Comparison of ENCODE assay signal across 15 cellular contexts in genomic region chr9:97905228-97905627, GRCh38. TPM values are rescaled to one million over a fixed set of nuclear protein-coding genes. Genes with fewer than 3 reads are reported as not detected.
A peak's percentile ranks its signal among the peaks of the same experiment; 100 is the strongest.
DNase-seq lines count a peak whose midpoint lies in the region; ATAC-seq and TF ChIP-seq lines count a peak whose summit lies in the region.
"Had no signal": no experiment of that assay in that cellular context is flagged by ENCODE, and none has a peak within 500 bp of the region (broad histone marks: within the 10 kb centered on the region; RNA-seq: fewer than 3 reads in every experiment).

No MANE protein-coding gene starts in this region.

- peak; percentile 52 for ATAC-seq in activated CD8-positive, alpha-beta T cell treated with anti-CD3 and anti-CD28 coated beads for 36 hours
- ATAC-seq in effector memory CD8-positive, alpha-beta T cell (replicated peaks): peak; percentile 79

- 89 to 98% methylated on average over 2 of the region's 2 CpGs for WGBS in thyroid gland, 2 donors

- no peaks in the 10 kb centered on the region for H3K9me3 Mint-ChIP-seq in activated CD8-positive, alpha-beta T cell treated with anti-CD3 and anti-CD28 coated beads for 36 hours
- no peaks in the 10 kb centered on the region for H3K9me3 Mint-ChIP-seq in effector memory CD8-positive, alpha-beta T cell
- no peaks in the 10 kb centered on the region for H3K9me3 Mint-ChIP-seq in Caco-2 (ENCODE audit: unreplicated experiment)

- H3K27ac Mint-ChIP-seq in activated CD8-positive, alpha-beta T cell treated with anti-CD3 and anti-CD28 coated beads for 36 hours: peak overlapping the region; percentile 89
- H3K27ac Mint-ChIP-seq in effector memory CD8-positive, alpha-beta T cell: peak overlapping the region; percentile 61 to 93
- no peak overlapping the region for H3K27ac Mint-ChIP-seq in Caco-2 (ENCODE audit: unreplicated experiment)

- peak; percentile 54 for DNase-seq in activated gamma-delta T cell treated with Interleukin-2 at 50 U/mL for 16 hours
- no peak for DNase-seq in activated gamma-delta T cell (lab: John Stamatoyannopoulos, UW)
- peak; percentile 49 for DNase-seq in activated CD8-positive, alpha-beta T cell treated with anti-CD3 and anti-CD28 coated beads for 36 hours
- DNase-seq in effector memory CD8-positive, alpha-beta T cell: peak; percentile 39 to 43 (median 42)
- no peak for DNase-seq in thyroid gland
- no peak for DNase-seq in AG20443 (ENCODE audit: low spot score)
- DNase-seq in Caco-2: no peak
- no peak for DNase-seq in WERI-Rb-1
- DNase-seq: effector CD8-positive, alpha-beta T cell; EL; foreskin melanocyte; KG1; NCI-H2081 treated with DMSO at 0.1 percent for 48 hours had no signal

- TF ChIP-seq CTCF in activated CD8-positive, alpha-beta T cell treated with anti-CD3 and anti-CD28 coated beads for 36 hours (IDR thresholded peaks at IDR 0.05): no peak
- TF ChIP-seq CTCF in thyroid gland (IDR thresholded peaks at IDR 0.05) (no peak), Caco-2 (IDR thresholded peaks at IDR 0.05; ENCODE audit: insufficient read depth in 1 of 2, low read depth in 1 of 2, low read length in 1 of 2, severe bottlenecking in 1 of 2, unreplicated experiment in 1 of 2) (no peak), WERI-Rb-1 (IDR thresholded peaks at IDR 0.05; ENCODE audit: low read depth, low read length) (no peak)

- H3K4me1 Mint-ChIP-seq in activated CD8-positive, alpha-beta T cell treated with anti-CD3 and anti-CD28 coated beads for 36 hours (ENCODE audit: low read depth): peaks cover 77% of the 10 kb centered on the region
- peaks cover 40 to 62% of the 10 kb centered on the region in 2 donors for H3K4me1 Mint-ChIP-seq in effector memory CD8-positive, alpha-beta T cell (ENCODE audit: low read depth in 2 of 2)
- no peaks in the 10 kb centered on the region for H3K4me1 Mint-ChIP-seq in Caco-2 (ENCODE audit: low read depth, unreplicated experiment)

- H3K27me3 ChIP-seq in thyroid gland: no peaks in the 10 kb centered on the region
- no peaks in the 10 kb centered on the region for H3K27me3 ChIP-seq in Caco-2 (replicated peaks; ENCODE audit: control insufficient read depth, insufficient read depth, low read length)
- no peaks in the 10 kb centered on the region for H3K27me3 ChIP-seq in WERI-Rb-1 (ENCODE audit: insufficient read depth, low read depth, severe bottlenecking)
- H3K27me3 ChIP-seq: right atrium auricular region had no signal

- CTCF ChIA-PET in activated CD8-positive, alpha-beta T cell treated with anti-CD3 and anti-CD28 coated beads for 36 hours (lab: Charles Lee): interaction anchor here (1.1 to 3.7 kb wide), 5 partner anchors 9 to 52 kb away, joined by 3 to 27 read pairs (median 8); partner anchors contain the start of genes FOXE1 and TRMO
- CTCF ChIA-PET in Caco-2 (lab: Charles Lee): no interaction called here

- no peak for TF ChIP-seq POLR2A in thyroid gland (IDR thresholded peaks at IDR 0.05)

- intact Hi-C loops in activated CD8-positive, alpha-beta T cell treated with anti-CD3 and anti-CD28 coated beads for 36 hours (cut with micrococcal nuclease): no loop called here
- intact Hi-C loops in thyroid gland (cut with DNase I) (loop anchor here (10.0 kb wide), 1 partner anchor 200 kb away; no protein-coding TSS in a partner anchor), Caco-2 (cut with micrococcal nuclease; ENCODE audit: unreplicated experiment) (no loop called here)

- H3K4me1 ChIP-seq in thyroid gland (peaks cover 55 to 69% of the 10 kb centered on the region in 2 donors), Caco-2 (no peaks in the 10 kb centered on the region)

- peak overlapping the region in 2 of 3 donors; percentile 21 to 50 for H3K27ac ChIP-seq in thyroid gland
- no peak overlapping the region for H3K27ac ChIP-seq in WERI-Rb-1

- no peaks in the 10 kb centered on the region for H3K27me3 Mint-ChIP-seq in activated CD8-positive, alpha-beta T cell treated with anti-CD3 and anti-CD28 coated beads for 36 hours
- H3K27me3 Mint-ChIP-seq in effector memory CD8-positive, alpha-beta T cell: no peaks in the 10 kb centered on the region
- no peaks in the 10 kb centered on the region for H3K27me3 Mint-ChIP-seq in Caco-2 (ENCODE audit: insufficient read depth, unreplicated experiment)

- H3K36me3 ChIP-seq in thyroid gland (no peaks in the 10 kb centered on the region), Caco-2 (ENCODE audit: control insufficient read depth, insufficient read depth, low read length) (no peaks in the 10 kb centered on the region; the same call in none of the 2 replicates), WERI-Rb-1 (peaks cover 43% of the 10 kb centered on the region)

- H3K9me3 ChIP-seq in thyroid gland: no peaks in the 10 kb centered on the region
- no peaks in the 10 kb centered on the region for H3K9me3 ChIP-seq in Caco-2
- no peaks in the 10 kb centered on the region for H3K9me3 ChIP-seq in WERI-Rb-1 (ENCODE audit: severe bottlenecking)
- H3K9me3 ChIP-seq: right atrium auricular region had no signal

- H3K4me3 Mint-ChIP-seq in activated CD8-positive, alpha-beta T cell treated with anti-CD3 and anti-CD28 coated beads for 36 hours: peak overlapping the region; percentile 78
- H3K4me3 Mint-ChIP-seq in effector memory CD8-positive, alpha-beta T cell: peak overlapping the region; percentile 72 to 81
- H3K4me3 Mint-ChIP-seq in Caco-2 (ENCODE audit: unreplicated experiment): no peak overlapping the region

- H3K4me3 ChIP-seq in thyroid gland (replicated peaks in 1 of 3) (no peak overlapping the region), Caco-2 (ENCODE audit: low read depth, low read length) (no peak overlapping the region), WERI-Rb-1 (ENCODE audit: low read depth, low read length) (no peak overlapping the region)
- H3K4me3 ChIP-seq: right atrium auricular region had no signal

- H3K36me3 Mint-ChIP-seq in activated CD8-positive, alpha-beta T cell treated with anti-CD3 and anti-CD28 coated beads for 36 hours (ENCODE audit: low read depth): peaks cover 31% of the 10 kb centered on the region
- H3K36me3 Mint-ChIP-seq in effector memory CD8-positive, alpha-beta T cell (ENCODE audit: insufficient read depth): peaks cover 49% of the 10 kb centered on the region
- peaks cover 14% of the 10 kb centered on the region for H3K36me3 Mint-ChIP-seq in Caco-2 (ENCODE audit: insufficient read depth, unreplicated experiment)

- POLR2A ChIA-PET in activated CD8-positive, alpha-beta T cell treated with anti-CD3 and anti-CD28 coated beads for 36 hours (lab: Charles Lee): interaction anchor here (0.5 to 8.8 kb wide), 5 partner anchors 16 to 275 kb away, joined by 3 to 86 read pairs (median 3); partner anchors contain the start of genes ANP32B and TRMO
- POLR2A ChIA-PET in Caco-2 (lab: Charles Lee): no interaction called here

- BruUV-seq in Caco-2 (replicated peaks; lab: Mats Ljungman, UMichigan): no TSS peak

RNA-seq across cellular contexts. Expression of gene TRMO, which starts 17.1 kb away (rescaled TPM):
- total RNA-seq in activated CD8-positive, alpha-beta T cell treated with anti-CD3 and anti-CD28 coated beads for 36 hours: 10 to 100 TPM; 12.6 to 13.3 TPM
- total RNA-seq in thyroid gland: 10 to 100 TPM; 56.6 to 81.6 (median 59.0) TPM
- total RNA-seq in Caco-2 (2022): 10.0 and 15.2 TPM in 2 replicates

RNA-seq across cellular contexts. Expression of gene HEMGN, which starts 32.7 kb away (rescaled TPM):
- 1 to 10 TPM; 1.2 to 1.4 TPM for total RNA-seq in activated CD8-positive, alpha-beta T cell treated with anti-CD3 and anti-CD28 coated beads for 36 hours
- total RNA-seq in thyroid gland: under 1 TPM in 2 of 4 donors, not detected in 2; 0.22 to 0.27 TPM
- not detected in 2 replicates for total RNA-seq in Caco-2 (2022)

RNA-seq across cellular contexts. Expression of gene FOXE1, which starts 52.2 kb away (rescaled TPM):
- under 1 TPM in 1 of 2 experiments, not detected in 1; 0.09 TPM for total RNA-seq in activated CD8-positive, alpha-beta T cell treated with anti-CD3 and anti-CD28 coated beads for 36 hours
- 100 to 1,000 TPM; 405 to 748 (median 454) TPM for total RNA-seq in thyroid gland
- not detected in 2 replicates for total RNA-seq in Caco-2 (2022)
- total RNA-seq: myocyte, right atrium auricular region had no signal

Comparison
In these comparisons a context has a peak if more than half of its experiments do, and no peak if none do; other contexts are left out.
1. DNase-seq: peak in activated gamma-delta T cell treated with Interleukin-2 at 50 U/mL for 16 hours (single experiment), activated CD8-positive, alpha-beta T cell treated with anti-CD3 and anti-CD28 coated beads for 36 hours (single experiment) and effector memory CD8-positive, alpha-beta T cell (3 of 3); none in activated gamma-delta T cell (single experiment), thyroid gland (0 of 2), AG20443 (single experiment), Caco-2 (0 of 2) and WERI-Rb-1 (single experiment).
2. RNA of gene FOXE1, which starts 52.2 kb away (total RNA-seq): 405 to 748 TPM in thyroid gland; 0.09 TPM in activated CD8-positive, alpha-beta T cell treated with anti-CD3 and anti-CD28 coated beads for 36 hours and not detected in Caco-2; every median in the first group is over 100 times any median in the second.